Comparison of ENCODE assay signal across 23 cellular contexts in genomic region chr1:101613549-101613948, GRCh38.
"Had no signal": no experiment of that assay in that cellular context is flagged by ENCODE, and none has a peak within 500 bp of the region (broad histone marks: within the 10 kb centered on the region; RNA-seq: fewer than 3 reads in every experiment).

No MANE protein-coding gene starts in this region.

- H3K9ac ChIP-seq: SK-N-SH had no signal

- H3K4me2 ChIP-seq: hepatocyte, SK-N-SH had no signal

- H3K27me3 ChIP-seq: esophagus squamous epithelium, hepatocyte, upper lobe of right lung had no signal

- H3K27ac ChIP-seq: coronary artery, esophagus squamous epithelium, hepatocyte, upper lobe of right lung had no signal

- H3K4me1 ChIP-seq: esophagus squamous epithelium, upper lobe of right lung had no signal

- H3K79me2 ChIP-seq: hepatocyte had no signal

- H3K9me3 ChIP-seq: upper lobe of right lung had no signal

- FAIRE-seq: islet of Langerhans had no signal

- H3K36me3 ChIP-seq: esophagus squamous epithelium, upper lobe of right lung had no signal

- ATAC-seq: activated CD8-positive, alpha-beta T cell treated with anti-CD3 and anti-CD28 coated beads for 36 hours; activated T-helper 17 cell treated with anti-CD3 and anti-CD28 coated beads, Interleukin-2, amount 50 U/mL, for 72 hours; left colon; sciatic nerve; stimulated activated naive B cell treated with anti-CD40 and anti-IgM and Interleukin-4, amounts not matched to agents 10 μg/mL and 1 μg/mL and 100 μg/mL, for 72 hours; upper lobe of right lung had no signal

- H2AFZ ChIP-seq: hepatocyte had no signal

- DNase-seq: activated CD4-positive, alpha-beta T cell treated with anti-CD3 and anti-CD28 coated beads, Interleukin-2, amount 10 ng/mL, durations not matched to agents 24 days and 14 days; activated CD8-positive, alpha-beta T cell treated with anti-CD3 and anti-CD28 coated beads for 36 hours; activated naive CD4-positive, alpha-beta T cell; activated naive CD8-positive, alpha-beta T cell treated with anti-CD3 and anti-CD28 coated beads, Interleukin-2, amount 10 ng/mL, durations not matched to agents 7 days and 5 days; activated T-cell treated with anti-CD3 and anti-CD28 coated beads, Interleukin-2, amount 50 U/mL, for 1 hour; amygdala; central memory CD4-positive, alpha-beta T cell; effector CD4-positive, alpha-beta T cell; esophagus squamous epithelium; left colon; midbrain; SK-N-SH; stimulated activated CD4-positive, alpha-beta T cell treated with anti-CD3 and anti-CD28 coated beads, Interleukin-4, amount 100 ng/mL, for 24 hours; stimulated activated naive B cell treated with anti-CD40 and anti-IgM and Interleukin-4, amounts not matched to agents 10 μg/mL and 1 μg/mL and 100 μg/mL, for 72 hours; T-helper 1 cell; T1000; upper lobe of right lung had no signal

- H3K4me3 ChIP-seq: coronary artery, esophagus squamous epithelium, hepatocyte, lung, upper lobe of right lung had no signal
